32 cellular contexts compared by ENCODE assay signal in the genomic region with DNA sequence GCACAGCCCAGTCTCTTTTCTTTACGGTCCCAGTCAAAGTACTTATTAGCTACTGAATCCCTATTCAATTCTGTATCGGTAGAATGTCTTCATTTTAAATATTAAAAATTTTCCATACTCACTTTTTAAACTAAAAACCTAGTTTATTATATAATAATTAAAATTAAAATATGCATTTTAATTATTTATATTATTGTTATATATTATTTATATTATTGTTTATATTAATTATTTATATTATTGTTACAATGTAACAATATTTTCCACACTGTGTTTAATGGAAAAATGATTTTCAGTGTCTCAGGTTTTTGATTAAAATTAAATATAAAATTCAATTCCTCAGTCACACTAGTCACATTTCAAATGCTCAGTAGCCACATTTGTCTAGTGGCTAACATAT.
"Had no signal": no experiment of that assay in that cellular context is flagged by ENCODE, and none has a peak within 500 bp of the region (broad histone marks: within the 10 kb centered on the region; RNA-seq: fewer than 3 reads in every experiment).

No MANE protein-coding gene starts in this region.

- ATAC-seq: activated CD4-positive, CD25-positive, alpha-beta regulatory T cell treated with anti-CD3 and anti-CD28 coated beads, Interleukin-2, amount 50 U/mL, for 24 hours; activated CD8-positive, alpha-beta T cell treated with anti-CD3 and anti-CD28 coated beads, Interleukin-2, amount 10 ng/mL, durations not matched to agents 7 days and 5 days; PC-3 had no signal

- H3K4me3 Mint-ChIP-seq: activated CD4-positive, alpha-beta T cell treated with anti-CD3 and anti-CD28 coated beads for 36 hours; activated CD4-positive, alpha-beta T cell treated with anti-CD3 and anti-CD28 coated beads, Interleukin-2, amount 10 ng/mL, durations not matched to agents 7 days and 5 days; activated CD8-positive, alpha-beta T cell treated with anti-CD3 and anti-CD28 coated beads, Interleukin-2, amount 10 ng/mL, durations not matched to agents 7 days and 5 days; activated naive CD4-positive, alpha-beta T cell treated with anti-CD3 and anti-CD28 coated beads, Interleukin-2, amount 50 U/mL, for 24 hours; activated naive CD8-positive, alpha-beta T cell treated with anti-CD3 and anti-CD28 coated beads, Interleukin-2, amount 10 ng/mL, durations not matched to agents 7 days and 5 days; activated T-cell treated with anti-CD3 and anti-CD28 coated beads, Interleukin-2, amount 50 U/mL, for 24 hours had no signal

- H3K4me1 Mint-ChIP-seq: activated CD4-positive, alpha-beta T cell treated with anti-CD3 and anti-CD28 coated beads for 36 hours; activated naive CD4-positive, alpha-beta T cell treated with anti-CD3 and anti-CD28 coated beads, Interleukin-2, amount 50 U/mL, for 24 hours had no signal

- H3K27me3 ChIP-seq: ascending aorta, cardiac muscle cell, MG63 had no signal

- H3K27me3 Mint-ChIP-seq: activated naive CD4-positive, alpha-beta T cell treated with anti-CD3 and anti-CD28 coated beads, Interleukin-2, amount 50 U/mL, for 24 hours; activated T-cell treated with anti-CD3 and anti-CD28 coated beads, Interleukin-2, amount 50 U/mL, for 24 hours had no signal

- H3K36me3 ChIP-seq: ascending aorta, cardiac muscle cell, MG63 had no signal

- H3K4me1 ChIP-seq: ascending aorta had no signal

- H3K36me3 Mint-ChIP-seq: activated naive CD4-positive, alpha-beta T cell treated with anti-CD3 and anti-CD28 coated beads, Interleukin-2, amount 50 U/mL, for 24 hours had no signal

- H3K9me3 ChIP-seq: ascending aorta, MG63 had no signal

- H3K27ac ChIP-seq: ascending aorta, cardiac muscle cell had no signal

- H3K9me3 Mint-ChIP-seq: activated naive CD4-positive, alpha-beta T cell treated with anti-CD3 and anti-CD28 coated beads, Interleukin-2, amount 50 U/mL, for 24 hours; activated naive CD8-positive, alpha-beta T cell treated with anti-CD3 and anti-CD28 coated beads, Interleukin-2, amount 10 ng/mL, durations not matched to agents 7 days and 5 days; activated T-cell treated with anti-CD3 and anti-CD28 coated beads, Interleukin-2, amount 50 U/mL, for 24 hours; activated T-helper 2 cell treated with anti-CD3 and anti-CD28 coated beads, Interferon-gamma antibody, Interleukin-2, Interleukin-4, amounts not matched to agents 10 μg/mL and 5 μg/mL and 100 μg/mL, durations not matched to agents 14 hours and 24 hours and 36 hours had no signal

- DNase-seq: activated CD4-positive, alpha-beta T cell treated with anti-CD3 and anti-CD28 coated beads for 36 hours; activated CD4-positive, alpha-beta T cell treated with anti-CD3 and anti-CD28 coated beads, Interleukin-2, amount 10 ng/mL, durations not matched to agents 7 days and 5 days; activated CD4-positive, alpha-beta T cell treated with anti-CD3 and anti-CD28 coated beads, Interleukin-2, amount 50 U/mL, for 48 hours; activated CD8-positive, alpha-beta T cell treated with anti-CD3 and anti-CD28 coated beads, Interleukin-2, amount 10 ng/mL, durations not matched to agents 7 days and 5 days; activated gamma-delta T cell; activated naive CD4-positive, alpha-beta T cell treated with Interleukin-2 at 50 U/mL for 16 hours; activated naive CD8-positive, alpha-beta T cell treated with anti-CD3 and anti-CD28 coated beads, Interleukin-2, amount 10 ng/mL, durations not matched to agents 7 days and 5 days; activated T-cell treated with anti-CD3 and anti-CD28 coated beads, Interleukin-2, amount 50 U/mL, for 24 hours; amygdala; Kasumi-1; MG63; NCI-H1048; NCI-H1105 treated with DMSO at 0.1 percent for 48 hours; NCI-H1436; NCI-H1694; NCI-H1930; NCI-H2081 treated with DMSO at 0.1 percent for 48 hours; NCI-H226; NCI-H446 treated with DMSO at 0.1 percent for 48 hours; NCI-H524; NCI-H69; NCI-H82; PC-3; Right ventricle myocardium superior; SW 1271; T-helper 1 cell; T1000 had no signal

- H3K4me3 ChIP-seq: ascending aorta, cardiac muscle cell, MG63 had no signal

- H3K27ac Mint-ChIP-seq: activated CD4-positive, alpha-beta T cell treated with anti-CD3 and anti-CD28 coated beads for 36 hours; activated CD4-positive, alpha-beta T cell treated with anti-CD3 and anti-CD28 coated beads, Interleukin-2, amount 10 ng/mL, durations not matched to agents 7 days and 5 days; activated CD8-positive, alpha-beta T cell treated with anti-CD3 and anti-CD28 coated beads, Interleukin-2, amount 10 ng/mL, durations not matched to agents 7 days and 5 days; activated naive CD4-positive, alpha-beta T cell treated with anti-CD3 and anti-CD28 coated beads, Interleukin-2, amount 50 U/mL, for 24 hours; activated naive CD8-positive, alpha-beta T cell treated with anti-CD3 and anti-CD28 coated beads, Interleukin-2, amount 10 ng/mL, durations not matched to agents 7 days and 5 days; activated T-cell treated with anti-CD3 and anti-CD28 coated beads, Interleukin-2, amount 50 U/mL, for 24 hours; activated T-helper 2 cell treated with anti-CD3 and anti-CD28 coated beads, Interferon-gamma antibody, Interleukin-2, Interleukin-4, amounts not matched to agents 10 μg/mL and 5 μg/mL and 100 μg/mL, durations not matched to agents 14 hours and 24 hours and 36 hours had no signal
